Comparison of ENCODE assay signal across 1 cellular context in genomic region chr4:108628411-108628810, GRCh38.
TF ChIP-seq lines count a peak whose summit lies in the region.

No MANE protein-coding gene starts in this region.

TF ChIP-seq in K562, 482 proteins besides CTCF, POLR2A, EP300 and RAD21 (continued from another document):
- TF ChIP-seq DACH1 (IDR thresholded peaks at IDR 0.05; ENCODE audit: partially characterized antibody) (no peak), FIP1L1 (IDR thresholded peaks at IDR 0.05; ENCODE audit: low read depth, low read length, poor library complexity, severe bottlenecking) (no peak), ZEB2 (IDR thresholded peaks at IDR 0.05) (no peak), HMGXB4 (CRISPR knock-in tag; IDR thresholded peaks at IDR 0.05) (no peak), TAF15 (IDR thresholded peaks at IDR 0.05; ENCODE audit: low read depth, low read length) (no peak), CREB5 (CRISPR knock-in tag; IDR thresholded peaks at IDR 0.05) (no peak), ZNF280B (CRISPR knock-in tag; IDR thresholded peaks at IDR 0.05) (no peak), BRCA1 (IDR thresholded peaks at IDR 0.05) (no peak), BRCA1 (CRISPR knock-in tag; IDR thresholded peaks at IDR 0.05) (no peak), ELF4 (CRISPR knock-in tag; IDR thresholded peaks at IDR 0.05) (no peak), CCAR2 (IDR thresholded peaks at IDR 0.05; ENCODE audit: low read depth, low read length) (no peak)
